1 cellular context compared by ENCODE assay signal in genomic region chr12:101455685-101456084, GRCh38.
TF ChIP-seq lines count a peak whose summit lies in the region.

No MANE protein-coding gene starts in this region.

TF ChIP-seq in HCT116, 20 proteins besides CTCF, POLR2A, EP300 and RAD21 (continued from another document):
- no peak for TF ChIP-seq SRF (IDR thresholded peaks at IDR 0.05; ENCODE audit: low read depth)
